2 cellular contexts compared by ENCODE assay signal in the genomic region with DNA sequence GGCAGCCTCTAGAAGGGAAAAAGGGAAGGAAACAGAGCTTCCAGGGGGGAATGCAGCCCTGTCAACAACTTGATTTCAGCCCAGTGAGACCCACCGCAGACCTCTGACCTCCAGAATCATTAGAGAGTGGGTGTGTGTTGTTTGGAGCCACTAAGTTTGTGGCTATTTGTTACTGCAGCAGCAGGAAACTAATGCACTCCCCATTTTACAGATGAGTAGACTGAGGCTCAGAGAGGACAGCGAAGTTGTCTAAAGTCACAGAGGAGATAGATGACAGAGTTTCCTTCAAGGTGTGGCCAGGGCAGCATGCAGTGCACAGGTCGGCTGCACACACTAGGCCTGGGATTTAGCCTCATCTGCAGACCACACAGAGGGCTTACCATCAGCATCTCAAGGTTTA.
A peak's percentile ranks its signal among the peaks of the same experiment; 100 is the strongest.
TF ChIP-seq lines count a peak whose summit lies in the region.

No MANE protein-coding gene starts in this region.

TF ChIP-seq in HepG2, 621 proteins besides CTCF, POLR2A, EP300 and RAD21:
- peak; percentile 80 for TF ChIP-seq ZNF629 (CRISPR knock-in tag; conservative IDR thresholded peaks at IDR 0.05)
- no peak for TF ChIP-seq ZNF766 (CRISPR knock-in tag; IDR thresholded peaks at IDR 0.05; ENCODE audit: borderline replicate concordance)
- no peak for TF ChIP-seq ZNF326 (CRISPR knock-in tag; IDR thresholded peaks at IDR 0.05; ENCODE audit: borderline replicate concordance)
- no peak for TF ChIP-seq HOXA9 (CRISPR knock-in tag; IDR thresholded peaks at IDR 0.05; ENCODE audit: borderline replicate concordance)

TF ChIP-seq in H1, 55 proteins besides CTCF, POLR2A, EP300 and RAD21:
- TF ChIP-seq SIX5 (IDR thresholded peaks at IDR 0.05; ENCODE audit: low read depth, low read length) = no peak
- TF ChIP-seq JUND (IDR thresholded peaks at IDR 0.05; ENCODE audit: low read length) = no peak
- no peak for TF ChIP-seq HDAC2 (IDR thresholded peaks at IDR 0.05; ENCODE audit: borderline replicate concordance in 1 of 2, low read depth in 2 of 2, low read length in 2 of 2)
- no peak for TF ChIP-seq ASH2L (IDR thresholded peaks at IDR 0.05; ENCODE audit: low read length)
- TF ChIP-seq KDM5A (IDR thresholded peaks at IDR 0.05; ENCODE audit: low read length) = no peak
- no peak for TF ChIP-seq TAF7 (optimal IDR thresholded peaks at IDR 0.05; ENCODE audit: borderline replicate concordance, low read depth, low read length)
- TF ChIP-seq CHD1 (IDR thresholded peaks at IDR 0.05; ENCODE audit: low read depth, low read length) = no peak
- TF ChIP-seq TBP (IDR thresholded peaks at IDR 0.05; ENCODE audit: low read depth, low read length) = no peak
- no peak for TF ChIP-seq ZNF274 (IDR thresholded peaks at IDR 0.05; ENCODE audit: borderline replicate concordance, extremely low read depth, low read length)
- no peak for TF ChIP-seq GABPA (IDR thresholded peaks at IDR 0.05; ENCODE audit: borderline replicate concordance, insufficient read depth, low read length)
- TF ChIP-seq FOSL1 (IDR thresholded peaks at IDR 0.05; ENCODE audit: insufficient read depth, low read depth, low read length) = no peak
- TF ChIP-seq, protein P1, sequence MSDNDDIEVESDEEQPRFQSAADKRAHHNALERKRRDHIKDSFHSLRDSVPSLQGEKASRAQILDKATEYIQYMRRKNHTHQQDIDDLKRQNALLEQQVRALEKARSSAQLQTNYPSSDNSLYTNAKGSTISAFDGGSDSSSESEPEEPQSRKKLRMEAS (IDR thresholded peaks at IDR 0.05) = no peak
- no peak for TF ChIP-seq NRF1 (IDR thresholded peaks at IDR 0.05; ENCODE audit: low read depth, low read length)
